In genomic region chr5:146533882-146534281, GRCh38 we compare ENCODE assay signal across 24 cellular contexts. TPM values are rescaled to one million over a fixed set of nuclear protein-coding genes. Genes with fewer than 3 reads are reported as not detected.
"Had no signal": no experiment of that assay in that cellular context is flagged by ENCODE, and none has a peak within 500 bp of the region (broad histone marks: within the 10 kb centered on the region; RNA-seq: fewer than 3 reads in every experiment).

No MANE protein-coding gene starts in this region.

- H3K9me3 ChIP-seq: ascending aorta had no signal

- H3K9me3 Mint-ChIP-seq: activated CD4-positive, alpha-beta memory T cell treated with anti-CD3 and anti-CD28 coated beads, Interleukin-2, amount 10 ng/mL, durations not matched to agents 7 days and 5 days; activated CD4-positive, alpha-beta T cell treated with anti-CD3 and anti-CD28 coated beads, Interleukin-2, amount 10 ng/mL, durations not matched to agents 7 days and 5 days; activated naive CD4-positive, alpha-beta T cell treated with anti-CD3 and anti-CD28 coated beads, Interleukin-2, amount 10 ng/mL, durations not matched to agents 7 days and 5 days; activated naive CD4-positive, alpha-beta T cell treated with anti-CD3 and anti-CD28 coated beads, Interleukin-2, amount 50 U/mL, for 24 hours; activated naive CD8-positive, alpha-beta T cell treated with anti-CD3 and anti-CD28 coated beads, Interleukin-2, amount 10 ng/mL, durations not matched to agents 7 days and 5 days; activated naive CD8-positive, alpha-beta T cell treated with anti-CD3 and anti-CD28 coated beads, Interleukin-2, amount 50 U/mL, for 24 hours; activated T-cell treated with anti-CD3 and anti-CD28 coated beads, Interleukin-2, amount 50 U/mL, for 24 hours; activated T-helper 2 cell treated with anti-CD3 and anti-CD28 coated beads, Interferon-gamma antibody, Interleukin-2, Interleukin-4, amounts not matched to agents 10 μg/mL and 5 μg/mL and 100 μg/mL, durations not matched to agents 14 hours and 24 hours and 36 hours; brain; central memory CD8-positive, alpha-beta T cell; T-helper 1 cell treated with Interleukin-12 subunit alpha and Interleukin-12 subunit beta and Interleukin-4 antibody, amounts not matched to agents 30 μg/mL and 1 μg/mL, for 36 hours; T-helper 2 cell treated with Interferon-gamma antibody and Interleukin-4, amounts not matched to agents 5 μg/mL and 100 μg/mL, for 36 hours had no signal

- H3K4me3 Mint-ChIP-seq: activated CD4-positive, alpha-beta memory T cell treated with anti-CD3 and anti-CD28 coated beads, Interleukin-2, amount 10 ng/mL, durations not matched to agents 7 days and 5 days; activated CD4-positive, alpha-beta T cell treated with anti-CD3 and anti-CD28 coated beads for 36 hours; activated CD4-positive, alpha-beta T cell treated with anti-CD3 and anti-CD28 coated beads, Interleukin-2, amount 10 ng/mL, durations not matched to agents 7 days and 5 days; activated CD8-positive, alpha-beta memory T cell treated with anti-CD3 and anti-CD28 coated beads, Interleukin-2, amount 10 ng/mL, durations not matched to agents 7 days and 5 days; activated CD8-positive, alpha-beta T cell treated with anti-CD3 and anti-CD28 coated beads, Interleukin-2, amount 10 ng/mL, durations not matched to agents 7 days and 5 days; activated naive CD4-positive, alpha-beta T cell treated with anti-CD3 and anti-CD28 coated beads, Interleukin-2, amount 10 ng/mL, durations not matched to agents 7 days and 5 days; activated naive CD4-positive, alpha-beta T cell treated with anti-CD3 and anti-CD28 coated beads, Interleukin-2, amount 50 U/mL, for 24 hours; activated naive CD8-positive, alpha-beta T cell; activated naive CD8-positive, alpha-beta T cell treated with anti-CD3 and anti-CD28 coated beads, Interleukin-2, amount 10 ng/mL, durations not matched to agents 7 days and 5 days; activated naive CD8-positive, alpha-beta T cell treated with anti-CD3 and anti-CD28 coated beads, Interleukin-2, amount 50 U/mL, for 24 hours; activated T-cell treated with anti-CD3 and anti-CD28 coated beads, Interleukin-2, amount 50 U/mL, for 24 hours; central memory CD8-positive, alpha-beta T cell; T-helper 1 cell treated with Interleukin-12 subunit alpha and Interleukin-12 subunit beta and Interleukin-4 antibody, amounts not matched to agents 30 μg/mL and 1 μg/mL, for 36 hours; T-helper 2 cell treated with Interferon-gamma antibody and Interleukin-4, amounts not matched to agents 5 μg/mL and 100 μg/mL, for 36 hours had no signal

- H3K27ac Mint-ChIP-seq: activated CD4-positive, alpha-beta memory T cell treated with anti-CD3 and anti-CD28 coated beads, Interleukin-2, amount 10 ng/mL, durations not matched to agents 7 days and 5 days; activated CD4-positive, alpha-beta T cell treated with anti-CD3 and anti-CD28 coated beads for 36 hours; activated CD4-positive, alpha-beta T cell treated with anti-CD3 and anti-CD28 coated beads, Interleukin-2, amount 10 ng/mL, durations not matched to agents 7 days and 5 days; activated CD8-positive, alpha-beta memory T cell treated with anti-CD3 and anti-CD28 coated beads, Interleukin-2, amount 10 ng/mL, durations not matched to agents 7 days and 5 days; activated CD8-positive, alpha-beta T cell treated with anti-CD3 and anti-CD28 coated beads, Interleukin-2, amount 10 ng/mL, durations not matched to agents 7 days and 5 days; activated naive CD4-positive, alpha-beta T cell treated with anti-CD3 and anti-CD28 coated beads, Interleukin-2, amount 10 ng/mL, durations not matched to agents 7 days and 5 days; activated naive CD4-positive, alpha-beta T cell treated with anti-CD3 and anti-CD28 coated beads, Interleukin-2, amount 50 U/mL, for 24 hours; activated naive CD8-positive, alpha-beta T cell; activated naive CD8-positive, alpha-beta T cell treated with anti-CD3 and anti-CD28 coated beads, Interleukin-2, amount 10 ng/mL, durations not matched to agents 7 days and 5 days; activated naive CD8-positive, alpha-beta T cell treated with anti-CD3 and anti-CD28 coated beads, Interleukin-2, amount 50 U/mL, for 24 hours; activated T-cell treated with anti-CD3 and anti-CD28 coated beads, Interleukin-2, amount 50 U/mL, for 24 hours; activated T-helper 2 cell treated with anti-CD3 and anti-CD28 coated beads, Interferon-gamma antibody, Interleukin-2, Interleukin-4, amounts not matched to agents 10 μg/mL and 5 μg/mL and 100 μg/mL, durations not matched to agents 14 hours and 24 hours and 36 hours; T-helper 1 cell treated with Interleukin-12 subunit alpha and Interleukin-12 subunit beta and Interleukin-4 antibody, amounts not matched to agents 30 μg/mL and 1 μg/mL, for 36 hours; T-helper 2 cell treated with Interferon-gamma antibody and Interleukin-4, amounts not matched to agents 5 μg/mL and 100 μg/mL, for 36 hours had no signal

- H3K27ac ChIP-seq: ascending aorta, cardiac muscle cell, VCaP had no signal

- H3K27me3 Mint-ChIP-seq: activated CD4-positive, alpha-beta memory T cell treated with anti-CD3 and anti-CD28 coated beads, Interleukin-2, amount 10 ng/mL, durations not matched to agents 7 days and 5 days; activated CD4-positive, alpha-beta T cell treated with anti-CD3 and anti-CD28 coated beads for 36 hours; activated naive CD4-positive, alpha-beta T cell treated with anti-CD3 and anti-CD28 coated beads, Interleukin-2, amount 50 U/mL, for 24 hours; activated naive CD8-positive, alpha-beta T cell; activated naive CD8-positive, alpha-beta T cell treated with anti-CD3 and anti-CD28 coated beads, Interleukin-2, amount 10 ng/mL, durations not matched to agents 7 days and 5 days; activated naive CD8-positive, alpha-beta T cell treated with anti-CD3 and anti-CD28 coated beads, Interleukin-2, amount 50 U/mL, for 24 hours; activated T-cell treated with anti-CD3 and anti-CD28 coated beads, Interleukin-2, amount 50 U/mL, for 24 hours; central memory CD8-positive, alpha-beta T cell had no signal

- H3K4me1 ChIP-seq: ascending aorta had no signal

- DNase-seq: activated gamma-delta T cell, cerebellar nuclear complex had no signal

- H3K36me3 ChIP-seq: ascending aorta, cardiac muscle cell had no signal

- H3K27me3 ChIP-seq: ascending aorta, cardiac muscle cell had no signal

- H3K4me3 ChIP-seq: ascending aorta, cardiac muscle cell had no signal

- H3K36me3 Mint-ChIP-seq: activated CD8-positive, alpha-beta memory T cell treated with anti-CD3 and anti-CD28 coated beads, Interleukin-2, amount 10 ng/mL, durations not matched to agents 7 days and 5 days; activated naive CD4-positive, alpha-beta T cell treated with anti-CD3 and anti-CD28 coated beads, Interleukin-2, amount 10 ng/mL, durations not matched to agents 7 days and 5 days; activated naive CD4-positive, alpha-beta T cell treated with anti-CD3 and anti-CD28 coated beads, Interleukin-2, amount 50 U/mL, for 24 hours; activated naive CD8-positive, alpha-beta T cell; activated naive CD8-positive, alpha-beta T cell treated with anti-CD3 and anti-CD28 coated beads, Interleukin-2, amount 10 ng/mL, durations not matched to agents 7 days and 5 days; brain had no signal

RNA-seq across cellular contexts. Expression of gene GPR151, which starts 17.9 kb away (rescaled TPM):
- total RNA-seq: activated CD4-positive, alpha-beta memory T cell treated with anti-CD3 and anti-CD28 coated beads, Interleukin-2, amount 10 ng/mL, durations not matched to agents 7 days and 5 days; activated CD4-positive, alpha-beta T cell treated with anti-CD3 and anti-CD28 coated beads for 36 hours; activated CD4-positive, alpha-beta T cell treated with anti-CD3 and anti-CD28 coated beads, Interleukin-2, amount 10 ng/mL, durations not matched to agents 7 days and 5 days; activated CD8-positive, alpha-beta memory T cell treated with anti-CD3 and anti-CD28 coated beads, Interleukin-2, amount 10 ng/mL, durations not matched to agents 7 days and 5 days; activated CD8-positive, alpha-beta T cell treated with anti-CD3 and anti-CD28 coated beads, Interleukin-2, amount 10 ng/mL, durations not matched to agents 7 days and 5 days; activated naive CD8-positive, alpha-beta T cell treated with anti-CD3 and anti-CD28 coated beads, Interleukin-2, amount 10 ng/mL, durations not matched to agents 7 days and 5 days; activated T-helper 2 cell treated with anti-CD3 and anti-CD28 coated beads, Interferon-gamma antibody, Interleukin-2, Interleukin-4, amounts not matched to agents 10 μg/mL and 5 μg/mL and 100 μg/mL, durations not matched to agents 14 hours and 24 hours and 36 hours; ascending aorta; bronchial epithelial cell; cardiac muscle cell; chondrocyte had no signal
- polyA plus RNA-seq: adipose tissue, cardiac muscle cell had no signal
